ENCODE assay signal across 10 cellular contexts in the genomic region with DNA sequence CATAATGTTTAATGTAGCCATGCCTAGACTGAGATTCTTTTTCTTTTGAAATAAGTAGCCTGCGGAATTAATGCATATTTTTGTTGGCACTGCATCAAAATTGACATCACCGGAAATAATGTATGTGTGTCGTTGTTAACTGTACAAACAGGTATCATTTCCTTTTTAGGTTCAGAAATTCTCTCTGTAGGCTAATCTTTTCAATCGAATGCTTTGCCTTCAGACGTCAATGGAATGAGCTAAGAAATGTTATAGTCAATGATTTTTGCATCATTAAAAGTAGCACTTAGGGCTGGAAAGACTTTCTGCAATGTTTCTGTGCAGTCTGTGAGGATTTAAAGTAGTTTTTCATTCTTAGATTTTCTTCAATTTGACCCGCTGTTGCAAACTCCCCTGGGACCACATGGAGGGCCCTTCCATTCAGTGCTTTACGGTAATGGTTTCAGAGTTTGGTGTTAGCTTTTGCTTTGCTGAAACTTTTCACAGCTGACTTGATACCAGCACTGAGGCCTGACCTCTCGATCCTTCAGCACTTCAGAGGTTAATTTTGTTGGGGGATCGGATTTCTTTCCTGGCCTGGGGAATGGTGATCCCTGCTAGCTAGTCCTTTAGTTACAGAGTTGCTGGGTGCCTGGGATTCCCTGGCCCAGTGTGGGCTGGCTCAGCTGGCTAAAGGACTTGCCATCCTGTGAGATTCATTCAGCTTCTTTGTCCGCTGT.
DNase-seq lines count a peak whose midpoint lies in the region; ATAC-seq, FAIRE-seq and TF ChIP-seq lines count a peak whose summit lies in the region.
"Had no signal": no experiment of that assay in that cellular context is flagged by ENCODE, and none has a peak within 500 bp of the region (broad histone marks: within the 10 kb centered on the region; RNA-seq: fewer than 3 reads in every experiment).

No MANE protein-coding gene starts in this region.

- H3K27ac ChIP-seq in endodermal cell (ENCODE audit: low read depth, low read length) (peak overlapping the region; percentile 48), HepG2 (ENCODE audit: extremely low read length, insufficient read depth, low read length) (peak overlapping the region; percentile 76), caudate nucleus (ENCODE audit: low read depth, low read length) (no peak overlapping the region)

- no peaks in the 10 kb centered on the region for H3K27me3 Mint-ChIP-seq in endodermal cell (ENCODE audit: insufficient read depth)
- no peaks in the 10 kb centered on the region for H3K27me3 Mint-ChIP-seq in T-helper 2 cell treated with Interferon-gamma antibody and Interleukin-4, amounts not matched to agents 5 μg/mL and 100 μg/mL, for 36 hours (ENCODE audit: low read depth)
- peaks cover 2% of the 10 kb centered on the region for H3K27me3 Mint-ChIP-seq in activated naive CD8-positive, alpha-beta T cell treated with anti-CD3 and anti-CD28 coated beads for 36 hours
- no peaks in the 10 kb centered on the region for H3K27me3 Mint-ChIP-seq in activated naive CD8-positive, alpha-beta T cell treated with anti-CD3 and anti-CD28 coated beads, Interleukin-2, amount 50 U/mL, for 24 hours

- ATAC-seq in HepG2, result peak; percentile 75
- ATAC-seq in activated naive CD8-positive, alpha-beta T cell treated with anti-CD3 and anti-CD28 coated beads, Interleukin-2, amount 50 U/mL, for 24 hours, result no peak
- ATAC-seq: activated CD8-positive, alpha-beta T cell treated with anti-CD3 and anti-CD28 coated beads, Interleukin-2, amount 10 ng/mL, durations not matched to agents 7 days and 5 days had no signal

- WGBS in endodermal cell (ENCODE audit: insufficient coverage in 1 of 2, insufficient read length in 1 of 2), 2 experiments, result 15 to 19% methylated on average over 7 to 10 of the region's 10 CpGs
- 6% methylated on average over 10 of the region's 10 CpGs for WGBS in HepG2 (ENCODE audit: low lambda C conversion rate)

- no peak for TF ChIP-seq RAD21 in HepG2 (CRISPR knock-in tag; IDR thresholded peaks at IDR 0.05)

- 0 out of 4 replicates have a peak, but pooled peaks of 1 of the 2 experiments have one; percentile 29 for TF ChIP-seq POLR2A in HepG2 (IDR thresholded peaks at IDR 0.05; ENCODE audit: insufficient read depth in 1 of 2, low read depth in 2 of 2, low read length in 2 of 2)

- H2AFZ ChIP-seq in HepG2 (ENCODE audit: low read length), result peak overlapping the region; percentile 80

- H3K4me3 Mint-ChIP-seq in endodermal cell, result peak overlapping the region; percentile 82
- no peak overlapping the region for H3K4me3 Mint-ChIP-seq in T-helper 2 cell treated with Interferon-gamma antibody and Interleukin-4, amounts not matched to agents 5 μg/mL and 100 μg/mL, for 36 hours
- no peak overlapping the region for H3K4me3 Mint-ChIP-seq in activated naive CD8-positive, alpha-beta T cell treated with anti-CD3 and anti-CD28 coated beads for 36 hours
- H3K4me3 Mint-ChIP-seq in activated naive CD8-positive, alpha-beta T cell treated with anti-CD3 and anti-CD28 coated beads, Interleukin-2, amount 50 U/mL, for 24 hours, result no peak overlapping the region
- H3K4me3 Mint-ChIP-seq: activated CD8-positive, alpha-beta T cell treated with anti-CD3 and anti-CD28 coated beads, Interleukin-2, amount 10 ng/mL, durations not matched to agents 7 days and 5 days had no signal

- H3K9ac ChIP-seq in endodermal cell (ENCODE audit: extremely low read depth, low read length, poor library complexity, severe bottlenecking) (peak overlapping the region; percentile 57), HepG2 (ENCODE audit: insufficient read depth, low read depth, low read length) (peak overlapping the region; percentile 75)

- H3K36me3 ChIP-seq in endodermal cell (ENCODE audit: control insufficient read depth, insufficient read depth, low read length) (no peaks in the 10 kb centered on the region), HepG2 (replicated peaks in 1 of 2; ENCODE audit: control insufficient read depth in 1 of 2, insufficient read depth in 2 of 2, low read length in 2 of 2) (no peaks in the 10 kb centered on the region)

- no peak for TF ChIP-seq EP300 in HepG2 (IDR thresholded peaks at IDR 0.05; ENCODE audit: low read depth in 2 of 2, low read length in 2 of 2)
- TF ChIP-seq EP300 in HepG2 (CRISPR knock-in tag; IDR thresholded peaks at IDR 0.05; ENCODE audit: borderline replicate concordance), result no peak

- H3K27me3 ChIP-seq in endodermal cell (ENCODE audit: control insufficient read depth, insufficient read depth, low read length, poor library complexity, severe bottlenecking) (no peaks in the 10 kb centered on the region), HepG2 (ENCODE audit: control insufficient read depth in 1 of 2, insufficient read depth in 2 of 2, low read length in 2 of 2) (no peaks in the 10 kb centered on the region; a peak in 1 of 5 replicates)

- H3K79me2 ChIP-seq in HepG2 (ENCODE audit: insufficient read depth, low read length), result peaks cover 61% of the 10 kb centered on the region

- TSS peak; percentile 55 for BruUV-seq in HepG2 (replicated peaks; lab: Mats Ljungman, UMichigan)

- no peaks in the 10 kb centered on the region for H3K36me3 Mint-ChIP-seq in endodermal cell (ENCODE audit: low read depth)
- H3K36me3 Mint-ChIP-seq in T-helper 2 cell treated with Interferon-gamma antibody and Interleukin-4, amounts not matched to agents 5 μg/mL and 100 μg/mL, for 36 hours (ENCODE audit: low read depth), result no peaks in the 10 kb centered on the region
- no peaks in the 10 kb centered on the region for H3K36me3 Mint-ChIP-seq in activated naive CD8-positive, alpha-beta T cell treated with anti-CD3 and anti-CD28 coated beads for 36 hours
- no peaks in the 10 kb centered on the region for H3K36me3 Mint-ChIP-seq in activated naive CD8-positive, alpha-beta T cell treated with anti-CD3 and anti-CD28 coated beads, Interleukin-2, amount 50 U/mL, for 24 hours (ENCODE audit: low read depth)

- peaks cover 35% of the 10 kb centered on the region for H3K4me1 Mint-ChIP-seq in endodermal cell
- no peaks in the 10 kb centered on the region for H3K4me1 Mint-ChIP-seq in T-helper 2 cell treated with Interferon-gamma antibody and Interleukin-4, amounts not matched to agents 5 μg/mL and 100 μg/mL, for 36 hours (ENCODE audit: low read depth)
- H3K4me1 Mint-ChIP-seq in activated naive CD8-positive, alpha-beta T cell treated with anti-CD3 and anti-CD28 coated beads for 36 hours, result no peaks in the 10 kb centered on the region
- H3K4me1 Mint-ChIP-seq in activated naive CD8-positive, alpha-beta T cell treated with anti-CD3 and anti-CD28 coated beads, Interleukin-2, amount 50 U/mL, for 24 hours, result no peaks in the 10 kb centered on the region

- H3K9me3 ChIP-seq in endodermal cell (ENCODE audit: control insufficient read depth, low read length), result no peaks in the 10 kb centered on the region
- H3K9me3 ChIP-seq in HepG2 (ENCODE audit: low read length), result no peaks in the 10 kb centered on the region

- H3K4me3 ChIP-seq in endodermal cell (ENCODE audit: low read length) (peak overlapping the region; percentile 82), HepG2 (replicated peaks in 1 of 3; ENCODE audit: insufficient read depth in 1 of 3, low read depth in 2 of 3, low read length in 3 of 3) (peak overlapping the region; percentile 58 to 86 (median 80))
- H3K4me3 ChIP-seq: lung had no signal

- in situ Hi-C loops in Caki2 (cut with HindIII; ENCODE audit: low pct_unique_long_range_greater_than_20kb, low sequenced_read_pairs), result no loop called here
- in situ Hi-C loops in HepG2 (cut with HindIII; ENCODE audit: extremely low pct_ligation_motif_present, low pct_unique_long_range_greater_than_20kb), result no loop called here

- no peaks in the 10 kb centered on the region for H4K20me1 ChIP-seq in HepG2 (ENCODE audit: insufficient read depth, low read length)

- peak; percentile 83 for FAIRE-seq in HepG2 (lab: Jason Lieb, UNC)

- H3K9me3 Mint-ChIP-seq in endodermal cell, result no peaks in the 10 kb centered on the region
- no peaks in the 10 kb centered on the region for H3K9me3 Mint-ChIP-seq in T-helper 2 cell treated with Interferon-gamma antibody and Interleukin-4, amounts not matched to agents 5 μg/mL and 100 μg/mL, for 36 hours
- H3K9me3 Mint-ChIP-seq in activated naive CD8-positive, alpha-beta T cell treated with anti-CD3 and anti-CD28 coated beads for 36 hours, result no peaks in the 10 kb centered on the region
- no peaks in the 10 kb centered on the region for H3K9me3 Mint-ChIP-seq in activated naive CD8-positive, alpha-beta T cell treated with anti-CD3 and anti-CD28 coated beads, Interleukin-2, amount 50 U/mL, for 24 hours

- POLR2A ChIA-PET in HepG2 (lab: Yijun Ruan, JAX), result interaction anchor here (0.9 to 6.9 kb wide), 13 partner anchors 9 to 112 kb away, joined by 3 to 65 read pairs (median 13); no protein-coding TSS in a partner anchor

- H3K4me1 ChIP-seq in endodermal cell (ENCODE audit: control insufficient read depth, insufficient read depth, low read length), result peaks cover 19% of the 10 kb centered on the region
- H3K4me1 ChIP-seq in HepG2 (ENCODE audit: insufficient read depth, low read length), result peaks cover 91% of the 10 kb centered on the region

- DNase-seq in Caki2 (ENCODE audit: low read depth), result peak; percentile 49
- peak; percentile 46 for DNase-seq in NCI-H510A (lab: John Stamatoyannopoulos, UW)
- peak; percentile 91 for DNase-seq in endodermal cell
- peak; percentile 79 for DNase-seq in HepG2 (ENCODE audit: low spot score)
- no peak for DNase-seq in T-helper 2 cell treated with Interferon-gamma antibody and Interleukin-4, amounts not matched to agents 5 μg/mL and 100 μg/mL, for 36 hours (ENCODE audit: low spot score)
- DNase-seq in activated naive CD8-positive, alpha-beta T cell treated with anti-CD3 and anti-CD28 coated beads for 36 hours, result no peak
- no peak for DNase-seq in activated naive CD8-positive, alpha-beta T cell treated with anti-CD3 and anti-CD28 coated beads, Interleukin-2, amount 50 U/mL, for 24 hours
- no peak for DNase-seq in caudate nucleus (lab: John Stamatoyannopoulos, UW)
- DNase-seq: activated CD8-positive, alpha-beta T cell treated with anti-CD3 and anti-CD28 coated beads, Interleukin-2, amount 10 ng/mL, durations not matched to agents 7 days and 5 days had no signal

- CTCF ChIA-PET in HepG2 (lab: Yijun Ruan, JAX; ENCODE audit: low intra/inter-chr PET ratio, low total read pairs), result no interaction called here

- peak overlapping the region; percentile 92 for H3K27ac Mint-ChIP-seq in endodermal cell
- H3K27ac Mint-ChIP-seq in T-helper 2 cell treated with Interferon-gamma antibody and Interleukin-4, amounts not matched to agents 5 μg/mL and 100 μg/mL, for 36 hours, result no peak overlapping the region
- H3K27ac Mint-ChIP-seq in activated naive CD8-positive, alpha-beta T cell treated with anti-CD3 and anti-CD28 coated beads for 36 hours, result no peak overlapping the region
- H3K27ac Mint-ChIP-seq in activated naive CD8-positive, alpha-beta T cell treated with anti-CD3 and anti-CD28 coated beads, Interleukin-2, amount 50 U/mL, for 24 hours, result no peak overlapping the region
- H3K27ac Mint-ChIP-seq: activated CD8-positive, alpha-beta T cell treated with anti-CD3 and anti-CD28 coated beads, Interleukin-2, amount 10 ng/mL, durations not matched to agents 7 days and 5 days had no signal

- peak overlapping the region; percentile 82 for H3K4me2 ChIP-seq in HepG2 (ENCODE audit: low read depth, low read length)

- intact Hi-C loops in HepG2 (cut with micrococcal nuclease; ENCODE audit: unreplicated experiment), result loop anchor here (1.0 to 5.0 kb wide), 5 partner anchors 9 to 110 kb away; no protein-coding TSS in a partner anchor

- TF ChIP-seq CTCF in endodermal cell (conservative IDR thresholded peaks at IDR 0.05) (no peak), HepG2 (CRISPR knock-in tag; IDR thresholded peaks at IDR 0.05) (no peak)

Comparison
In these comparisons a context has a peak if more than half of its experiments do, and no peak if none do; other contexts are left out.
1. DNase-seq: peak in Caki2 (single experiment), NCI-H510A (single experiment), endodermal cell (single experiment) and HepG2 (single experiment); none in T-helper 2 cell treated with Interferon-gamma antibody and Interleukin-4, amounts not matched to agents 5 μg/mL and 100 μg/mL, for 36 hours (single experiment), activated naive CD8-positive, alpha-beta T cell treated with anti-CD3 and anti-CD28 coated beads for 36 hours (single experiment), activated naive CD8-positive, alpha-beta T cell treated with anti-CD3 and anti-CD28 coated beads, Interleukin-2, amount 50 U/mL, for 24 hours (single experiment) and caudate nucleus (0 of 61).